Comparison of ENCODE assay signal across 1 cellular context in genomic region chr4:54542540-54543041, GRCh38.
TF ChIP-seq lines count a peak whose summit lies in the region.

No MANE protein-coding gene starts in this region.

TF ChIP-seq in K562, 482 proteins besides CTCF, POLR2A, EP300 and RAD21 (continued from another document):
- TF ChIP-seq CHD7 (IDR thresholded peaks at IDR 0.05; ENCODE audit: low read depth, low read length) (no peak), SMARCE1 (IDR thresholded peaks at IDR 0.05) (peak; percentile 94), ZKSCAN3 (CRISPR knock-in tag; IDR thresholded peaks at IDR 0.05) (no peak), SMARCA4 (IDR thresholded peaks at IDR 0.05) (peak; percentile 95)
